8 cellular contexts compared by ENCODE assay signal in genomic region chr12:54579696-54580333, GRCh38. TPM values are rescaled to one million over a fixed set of nuclear protein-coding genes. Genes with fewer than 3 reads are reported as not detected.
A peak's percentile ranks its signal among the peaks of the same experiment; 100 is the strongest.
DNase-seq lines count a peak whose midpoint lies in the region; ATAC-seq, FAIRE-seq and TF ChIP-seq lines count a peak whose summit lies in the region.

No MANE protein-coding gene starts in this region.

- H3K27me3 ChIP-seq in WERI-Rb-1 (ENCODE audit: insufficient read depth, low read depth, severe bottlenecking) (peaks cover 25% of the 10 kb centered on the region), bronchial epithelial cell (ENCODE audit: control insufficient read depth, insufficient read depth, low read length) (no peaks in the 10 kb centered on the region)

- TF ChIP-seq CTCF in WERI-Rb-1 (IDR thresholded peaks at IDR 0.05; ENCODE audit: low read depth, low read length), result peak; percentile 99
- TF ChIP-seq CTCF in bronchial epithelial cell (IDR thresholded peaks at IDR 0.05; ENCODE audit: insufficient read depth, low read length, severe bottlenecking), result peak; percentile 100

- no peaks in the 10 kb centered on the region for H3K9me3 ChIP-seq in WERI-Rb-1 (ENCODE audit: severe bottlenecking)

- H3K4me3 ChIP-seq in WERI-Rb-1 (ENCODE audit: low read depth, low read length) (no peak overlapping the region), bronchial epithelial cell (ENCODE audit: low read depth, low read length) (no peak overlapping the region)

- ATAC-seq in HG02623 (IDR thresholded peaks at IDR 0.05; ENCODE audit: unreplicated experiment), result peak; percentile 97

- DNase-seq in SIG-M5 treated with dmso at 0.1 percent for 504 hours (lab: John Stamatoyannopoulos, UW; ENCODE audit: unreplicated experiment) (peak; percentile 66), SIG-M5 (lab: John Stamatoyannopoulos, UW) (no peak), NCI-H1092 (lab: John Stamatoyannopoulos, UW) (peak; percentile 72), WERI-Rb-1 (peak; percentile 79), bronchial epithelial cell (ENCODE audit: low read depth) (peak; percentile 55), kidney glomerular epithelial cell (lab: John Stamatoyannopoulos, UW) (peak; percentile 64)
- peak; percentile 62 for DNase-seq in stimulated activated CD4-positive, alpha-beta T cell treated with anti-CD3 and anti-CD28 coated beads, Interleukin-2, amount 100 ng/mL, for 4 hours (ENCODE audit: low read depth)

- FAIRE-seq in bronchial epithelial cell (lab: Jason Lieb, UNC), result peak; percentile 93

- no peak overlapping the region for H3K27ac ChIP-seq in WERI-Rb-1

- no peaks in the 10 kb centered on the region for H3K36me3 ChIP-seq in WERI-Rb-1
- H3K36me3 ChIP-seq in bronchial epithelial cell (ENCODE audit: control insufficient read depth, insufficient read depth, low read length), result no peaks in the 10 kb centered on the region

RNA-seq across cellular contexts. Expression of gene PPP1R1A, which starts 8.6 kb away (rescaled TPM):
- not detected in 2 replicates for total RNA-seq in bronchial epithelial cell

RNA-seq across cellular contexts. Expression of gene PDE1B, which starts 30.4 kb away (rescaled TPM):
- total RNA-seq in bronchial epithelial cell, result not detected in 2 replicates

RNA-seq across cellular contexts. Expression of gene LACRT, which starts 54.9 kb away (rescaled TPM):
- not detected in 2 replicates for total RNA-seq in bronchial epithelial cell
